Comparison of ENCODE assay signal across 9 cellular contexts in genomic region chr16:57544129-57544653, GRCh38. TPM values are rescaled to one million over a fixed set of nuclear protein-coding genes. Genes with fewer than 3 reads are reported as not detected.
DNase-seq lines count a peak whose midpoint lies in the region; ATAC-seq and TF ChIP-seq lines count a peak whose summit lies in the region.
"Had no signal": no experiment of that assay in that cellular context is flagged by ENCODE, and none has a peak within 500 bp of the region (broad histone marks: within the 10 kb centered on the region; RNA-seq: fewer than 3 reads in every experiment).

No MANE protein-coding gene starts in this region.

- H3K27ac Mint-ChIP-seq in activated CD4-positive, alpha-beta memory T cell treated with anti-CD3 and anti-CD28 coated beads for 36 hours, result peak overlapping the region; percentile 29
- H3K27ac Mint-ChIP-seq in natural killer cell treated with Interleukin-12 subunit alpha and Interleukin-12 subunit beta and Interleukin-15 and Interleukin-18, amount 100 ng/mL, for 72 hours, result peak overlapping the region; percentile 87 to 97
- H3K27ac Mint-ChIP-seq in GM23338, result no peak overlapping the region

- H3K4me2 ChIP-seq in GM23338, result no peak overlapping the region

- H3K4me3 Mint-ChIP-seq in activated CD4-positive, alpha-beta memory T cell treated with anti-CD3 and anti-CD28 coated beads for 36 hours, result peak overlapping the region; percentile 35
- H3K4me3 Mint-ChIP-seq in natural killer cell treated with Interleukin-12 subunit alpha and Interleukin-12 subunit beta and Interleukin-15 and Interleukin-18, amount 100 ng/mL, for 72 hours, result peak overlapping the region; percentile 93
- no peak overlapping the region for H3K4me3 Mint-ChIP-seq in GM23338

- peak; percentile 79 for ATAC-seq in GM19395 (IDR thresholded peaks at IDR 0.05; ENCODE audit: unreplicated experiment)
- ATAC-seq in HG03196 (IDR thresholded peaks at IDR 0.05; ENCODE audit: unreplicated experiment), result peak; percentile 78
- ATAC-seq in natural killer cell treated with Interleukin-12 subunit alpha and Interleukin-12 subunit beta and Interleukin-15 and Interleukin-18, amount 100 ng/mL, for 72 hours, result peak; percentile 74 to 87
- no peak for ATAC-seq in GM23338

- no peak for TF ChIP-seq CTCF in GM23338 (conservative IDR thresholded peaks at IDR 0.05; ENCODE audit: low read depth in 2 of 2)

- POLR2A ChIA-PET in activated CD4-positive, alpha-beta memory T cell treated with anti-CD3 and anti-CD28 coated beads for 36 hours (lab: Charles Lee), result no interaction called here

- no peaks in the 10 kb centered on the region for H3K36me3 Mint-ChIP-seq in activated CD4-positive, alpha-beta memory T cell treated with anti-CD3 and anti-CD28 coated beads for 36 hours
- H3K36me3 Mint-ChIP-seq in natural killer cell treated with Interleukin-12 subunit alpha and Interleukin-12 subunit beta and Interleukin-15 and Interleukin-18, amount 100 ng/mL, for 72 hours, result peaks cover 4% of the 10 kb centered on the region
- no peaks in the 10 kb centered on the region for H3K36me3 Mint-ChIP-seq in GM23338 (ENCODE audit: low read depth)

- no peaks in the 10 kb centered on the region for H3K79me2 ChIP-seq in GM23338 (replicated peaks; ENCODE audit: insufficient read depth)
- H3K79me2 ChIP-seq: parathyroid adenoma had no signal

- H3K36me3 ChIP-seq in GM23338 (ENCODE audit: insufficient read depth), result no peaks in the 10 kb centered on the region

- H3K4me1 ChIP-seq in GM23338 (ENCODE audit: insufficient read depth), result no peaks in the 10 kb centered on the region
- H3K4me1 ChIP-seq: parathyroid adenoma had no signal

- no peaks in the 10 kb centered on the region for H3F3A ChIP-seq in GM23338 (replicated peaks; ENCODE audit: low read depth)

- peaks cover 6% of the 10 kb centered on the region; the same call in 1 of the 2 replicates for H3K27me3 ChIP-seq in GM23338 (ENCODE audit: insufficient read depth)

- H4K20me1 ChIP-seq in GM23338 (replicated peaks; ENCODE audit: insufficient read depth), result no peaks in the 10 kb centered on the region; the same call in 1 of the 2 replicates

- H3K27ac ChIP-seq in GM23338 (ENCODE audit: low read depth), result no peak overlapping the region
- H3K27ac ChIP-seq: parathyroid adenoma had no signal

- no peaks in the 10 kb centered on the region for H3K9me3 Mint-ChIP-seq in activated CD4-positive, alpha-beta memory T cell treated with anti-CD3 and anti-CD28 coated beads for 36 hours
- no peaks in the 10 kb centered on the region for H3K9me3 Mint-ChIP-seq in natural killer cell treated with Interleukin-12 subunit alpha and Interleukin-12 subunit beta and Interleukin-15 and Interleukin-18, amount 100 ng/mL, for 72 hours
- H3K9me3 Mint-ChIP-seq in GM23338, result no peaks in the 10 kb centered on the region

- no peak overlapping the region for H2AFZ ChIP-seq in GM23338
- H2AFZ ChIP-seq: parathyroid adenoma had no signal

- H3K27me3 Mint-ChIP-seq in activated CD4-positive, alpha-beta memory T cell treated with anti-CD3 and anti-CD28 coated beads for 36 hours, result no peaks in the 10 kb centered on the region
- H3K27me3 Mint-ChIP-seq in natural killer cell treated with Interleukin-12 subunit alpha and Interleukin-12 subunit beta and Interleukin-15 and Interleukin-18, amount 100 ng/mL, for 72 hours, result no peaks in the 10 kb centered on the region
- peaks cover 22% of the 10 kb centered on the region for H3K27me3 Mint-ChIP-seq in GM23338 (ENCODE audit: insufficient read depth, low read depth, poor library complexity)

- peak; percentile 91 for DNase-seq in GDM1 (lab: John Stamatoyannopoulos, UW)
- DNase-seq in activated CD4-positive, alpha-beta memory T cell treated with anti-CD3 and anti-CD28 coated beads for 36 hours, result peak; percentile 58
- DNase-seq in natural killer cell treated with Interleukin-12 subunit alpha and Interleukin-12 subunit beta and Interleukin-15 and Interleukin-18, amount 100 ng/mL, for 72 hours (ENCODE audit: low spot score), result peak; percentile 87
- no peak for DNase-seq in NCI-H2107 treated with DMSO at 0.1 percent for 48 hours (lab: John Stamatoyannopoulos, UW; ENCODE audit: unreplicated experiment)
- DNase-seq in DMS 273 treated with DMSO at 0.1 percent for 48 hours (lab: John Stamatoyannopoulos, UW), result no peak
- no peak for DNase-seq in GM23338 (ENCODE audit: low spot score)

- H3K9me2 ChIP-seq in GM23338 (ENCODE audit: insufficient read depth), result no peaks in the 10 kb centered on the region

- peaks cover 40% of the 10 kb centered on the region for H3K4me1 Mint-ChIP-seq in activated CD4-positive, alpha-beta memory T cell treated with anti-CD3 and anti-CD28 coated beads for 36 hours (ENCODE audit: low read depth)
- H3K4me1 Mint-ChIP-seq in natural killer cell treated with Interleukin-12 subunit alpha and Interleukin-12 subunit beta and Interleukin-15 and Interleukin-18, amount 100 ng/mL, for 72 hours (ENCODE audit: low read depth in 2 of 2), result peaks cover 64 to 69% of the 10 kb centered on the region in 2 donors
- peaks cover 6% of the 10 kb centered on the region for H3K4me1 Mint-ChIP-seq in GM23338

- intact Hi-C loops in activated CD4-positive, alpha-beta memory T cell treated with anti-CD3 and anti-CD28 coated beads for 36 hours (cut with micrococcal nuclease), result no loop called here

- no peak overlapping the region for H3K4me3 ChIP-seq in GM23338

- CTCF ChIA-PET in activated CD4-positive, alpha-beta memory T cell treated with anti-CD3 and anti-CD28 coated beads for 36 hours (lab: Charles Lee), result interaction anchor here (4.3 kb wide), 1 partner anchor 24 kb away, joined by 20 read pairs; no protein-coding TSS in a partner anchor

TF ChIP-seq in GM23338, 12 proteins besides CTCF, POLR2A, EP300 and RAD21 (continues in another document):
- TF ChIP-seq ZNF114 (CRISPR knock-in tag; IDR thresholded peaks at IDR 0.05) (no peak), POLR2AphosphoS5 (IDR thresholded peaks at IDR 0.05; ENCODE audit: low read depth) (no peak), EZH2 (IDR thresholded peaks at IDR 0.05; ENCODE audit: low read depth, unreplicated experiment) (no peak), REST (IDR thresholded peaks at IDR 0.05; ENCODE audit: unreplicated experiment) (no peak), EZH2phosphoT487 (IDR thresholded peaks at IDR 0.05; ENCODE audit: unreplicated experiment) (no peak), JUNB (IDR thresholded peaks at IDR 0.05; ENCODE audit: unreplicated experiment) (no peak)

RNA-seq across cellular contexts. Expression of gene ADGRG5, which starts 1.7 kb away (rescaled TPM):
- 1 to 10 TPM; 6.7 to 6.9 TPM for total RNA-seq in activated CD4-positive, alpha-beta memory T cell treated with anti-CD3 and anti-CD28 coated beads for 36 hours
- 10 to 100 TPM; 86.8 to 95.0 TPM for total RNA-seq in natural killer cell treated with Interleukin-12 subunit alpha and Interleukin-12 subunit beta and Interleukin-15 and Interleukin-18, amount 100 ng/mL, for 72 hours
- total RNA-seq in GM23338 (2014; rRNA removed; shearing (Covaris generic)), result 5.5 and 11.1 TPM in 2 replicates
- 2.2 and 2.6 TPM in 2 replicates for polyA plus RNA-seq in GM23338 (2016; fragmentation: Nextera tagmentation; extraction: Ambion mirVana)

RNA-seq across cellular contexts. Expression of gene CCDC102A, which starts 7.8 kb away (rescaled TPM):
- total RNA-seq in activated CD4-positive, alpha-beta memory T cell treated with anti-CD3 and anti-CD28 coated beads for 36 hours, result 1 to 10 TPM; 7.0 to 7.9 TPM
- 10 to 100 TPM; 13.9 to 21.5 TPM for total RNA-seq in natural killer cell treated with Interleukin-12 subunit alpha and Interleukin-12 subunit beta and Interleukin-15 and Interleukin-18, amount 100 ng/mL, for 72 hours
- 4.7 and 5.2 TPM in 2 replicates for total RNA-seq in GM23338 (2014; rRNA removed; shearing (Covaris generic))
- 2.0 and 3.2 TPM in 2 replicates for polyA plus RNA-seq in GM23338 (2016; fragmentation: Nextera tagmentation; extraction: Ambion mirVana)

RNA-seq across cellular contexts. Expression of gene DOK4, which starts 57.9 kb away (rescaled TPM):
- total RNA-seq in activated CD4-positive, alpha-beta memory T cell treated with anti-CD3 and anti-CD28 coated beads for 36 hours, result 1 to 10 TPM; 5.5 to 7.1 TPM
- 1 to 10 TPM; 4.2 to 6.5 TPM for total RNA-seq in natural killer cell treated with Interleukin-12 subunit alpha and Interleukin-12 subunit beta and Interleukin-15 and Interleukin-18, amount 100 ng/mL, for 72 hours
- 26.6 and 29.1 TPM in 2 replicates for total RNA-seq in GM23338 (2014; rRNA removed; shearing (Covaris generic))
- 11.4 and 12.9 TPM in 2 replicates for polyA plus RNA-seq in GM23338 (2016; fragmentation: Nextera tagmentation; extraction: Ambion mirVana)

Comparison
In these comparisons a context has a peak if more than half of its experiments do, and no peak if none do; other contexts are left out.
1. DNase-seq: peak in GDM1 (single experiment), activated CD4-positive, alpha-beta memory T cell treated with anti-CD3 and anti-CD28 coated beads for 36 hours (single experiment) and natural killer cell treated with Interleukin-12 subunit alpha and Interleukin-12 subunit beta and Interleukin-15 and Interleukin-18, amount 100 ng/mL, for 72 hours (single experiment); none in NCI-H2107 treated with DMSO at 0.1 percent for 48 hours (single experiment), DMS 273 treated with DMSO at 0.1 percent for 48 hours (single experiment) and GM23338 (single experiment).